Comparison of ENCODE assay signal across 5 cellular contexts in the genomic region with DNA sequence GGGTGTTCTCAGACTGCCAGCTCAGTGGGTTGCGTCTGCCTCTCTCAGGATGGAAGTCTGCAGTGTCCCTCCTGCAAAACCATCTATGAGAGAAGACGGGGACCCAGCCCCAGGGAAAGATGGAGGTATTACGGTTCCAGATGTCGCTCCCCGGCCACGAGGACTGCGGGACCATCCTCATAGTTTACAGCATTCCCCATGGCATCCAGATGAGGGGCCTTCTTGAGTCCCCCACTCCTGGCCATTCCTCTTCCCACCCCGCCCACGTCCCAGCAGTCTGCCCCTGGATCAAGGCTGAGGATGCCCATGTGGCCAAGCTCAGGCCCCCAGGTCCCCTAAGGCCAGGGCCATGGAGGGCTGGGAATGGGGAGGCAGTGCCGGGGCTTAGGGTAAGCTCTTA. TPM values are rescaled to one million over a fixed set of nuclear protein-coding genes. Genes with fewer than 3 reads are reported as not detected.
"Had no signal": no experiment of that assay in that cellular context is flagged by ENCODE, and none has a peak within 500 bp of the region (broad histone marks: within the 10 kb centered on the region; RNA-seq: fewer than 3 reads in every experiment).

No MANE protein-coding gene starts in this region.

RNA-seq across cellular contexts. Expression of gene SPDYE17, which starts 28.9 kb away (rescaled TPM):
- total RNA-seq: HepG2, HT1080, IMR-90, SK-MEL-5 had no signal
- polyA plus RNA-seq: HepG2, IMR-90 had no signal

RNA-seq across cellular contexts. Expression of gene SPDYE18, which starts 59.1 kb away (rescaled TPM):
- total RNA-seq: HT1080, IMR-90, NCI-H460 had no signal
- polyA plus RNA-seq: HepG2, IMR-90 had no signal
